ENCODE assay signal across 1 cellular context in the genomic region with DNA sequence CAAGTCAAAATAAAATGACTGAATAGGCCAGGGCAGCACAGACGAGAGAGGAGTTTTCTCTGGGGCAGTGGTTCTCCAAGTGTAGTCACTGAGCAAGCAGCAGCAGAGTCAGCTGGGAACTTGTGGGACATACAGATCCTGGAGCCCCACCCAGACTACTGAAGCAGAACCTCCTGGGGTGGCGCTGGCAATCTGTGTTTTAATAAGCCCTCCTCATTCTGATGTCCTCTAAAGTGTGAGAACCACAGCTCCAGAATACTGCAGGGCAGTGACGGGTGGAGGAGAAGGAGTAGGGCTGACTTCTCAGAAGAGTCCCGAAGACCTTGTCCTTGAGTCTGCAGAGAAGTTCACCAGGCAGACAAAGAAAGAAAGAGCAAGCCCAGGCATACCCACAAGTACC.
TF ChIP-seq lines count a peak whose summit lies in the region.

No MANE protein-coding gene starts in this region.

TF ChIP-seq in GM23338, 12 proteins besides CTCF, POLR2A, EP300 and RAD21 (continued from another document):
- TF ChIP-seq, protein P1, sequence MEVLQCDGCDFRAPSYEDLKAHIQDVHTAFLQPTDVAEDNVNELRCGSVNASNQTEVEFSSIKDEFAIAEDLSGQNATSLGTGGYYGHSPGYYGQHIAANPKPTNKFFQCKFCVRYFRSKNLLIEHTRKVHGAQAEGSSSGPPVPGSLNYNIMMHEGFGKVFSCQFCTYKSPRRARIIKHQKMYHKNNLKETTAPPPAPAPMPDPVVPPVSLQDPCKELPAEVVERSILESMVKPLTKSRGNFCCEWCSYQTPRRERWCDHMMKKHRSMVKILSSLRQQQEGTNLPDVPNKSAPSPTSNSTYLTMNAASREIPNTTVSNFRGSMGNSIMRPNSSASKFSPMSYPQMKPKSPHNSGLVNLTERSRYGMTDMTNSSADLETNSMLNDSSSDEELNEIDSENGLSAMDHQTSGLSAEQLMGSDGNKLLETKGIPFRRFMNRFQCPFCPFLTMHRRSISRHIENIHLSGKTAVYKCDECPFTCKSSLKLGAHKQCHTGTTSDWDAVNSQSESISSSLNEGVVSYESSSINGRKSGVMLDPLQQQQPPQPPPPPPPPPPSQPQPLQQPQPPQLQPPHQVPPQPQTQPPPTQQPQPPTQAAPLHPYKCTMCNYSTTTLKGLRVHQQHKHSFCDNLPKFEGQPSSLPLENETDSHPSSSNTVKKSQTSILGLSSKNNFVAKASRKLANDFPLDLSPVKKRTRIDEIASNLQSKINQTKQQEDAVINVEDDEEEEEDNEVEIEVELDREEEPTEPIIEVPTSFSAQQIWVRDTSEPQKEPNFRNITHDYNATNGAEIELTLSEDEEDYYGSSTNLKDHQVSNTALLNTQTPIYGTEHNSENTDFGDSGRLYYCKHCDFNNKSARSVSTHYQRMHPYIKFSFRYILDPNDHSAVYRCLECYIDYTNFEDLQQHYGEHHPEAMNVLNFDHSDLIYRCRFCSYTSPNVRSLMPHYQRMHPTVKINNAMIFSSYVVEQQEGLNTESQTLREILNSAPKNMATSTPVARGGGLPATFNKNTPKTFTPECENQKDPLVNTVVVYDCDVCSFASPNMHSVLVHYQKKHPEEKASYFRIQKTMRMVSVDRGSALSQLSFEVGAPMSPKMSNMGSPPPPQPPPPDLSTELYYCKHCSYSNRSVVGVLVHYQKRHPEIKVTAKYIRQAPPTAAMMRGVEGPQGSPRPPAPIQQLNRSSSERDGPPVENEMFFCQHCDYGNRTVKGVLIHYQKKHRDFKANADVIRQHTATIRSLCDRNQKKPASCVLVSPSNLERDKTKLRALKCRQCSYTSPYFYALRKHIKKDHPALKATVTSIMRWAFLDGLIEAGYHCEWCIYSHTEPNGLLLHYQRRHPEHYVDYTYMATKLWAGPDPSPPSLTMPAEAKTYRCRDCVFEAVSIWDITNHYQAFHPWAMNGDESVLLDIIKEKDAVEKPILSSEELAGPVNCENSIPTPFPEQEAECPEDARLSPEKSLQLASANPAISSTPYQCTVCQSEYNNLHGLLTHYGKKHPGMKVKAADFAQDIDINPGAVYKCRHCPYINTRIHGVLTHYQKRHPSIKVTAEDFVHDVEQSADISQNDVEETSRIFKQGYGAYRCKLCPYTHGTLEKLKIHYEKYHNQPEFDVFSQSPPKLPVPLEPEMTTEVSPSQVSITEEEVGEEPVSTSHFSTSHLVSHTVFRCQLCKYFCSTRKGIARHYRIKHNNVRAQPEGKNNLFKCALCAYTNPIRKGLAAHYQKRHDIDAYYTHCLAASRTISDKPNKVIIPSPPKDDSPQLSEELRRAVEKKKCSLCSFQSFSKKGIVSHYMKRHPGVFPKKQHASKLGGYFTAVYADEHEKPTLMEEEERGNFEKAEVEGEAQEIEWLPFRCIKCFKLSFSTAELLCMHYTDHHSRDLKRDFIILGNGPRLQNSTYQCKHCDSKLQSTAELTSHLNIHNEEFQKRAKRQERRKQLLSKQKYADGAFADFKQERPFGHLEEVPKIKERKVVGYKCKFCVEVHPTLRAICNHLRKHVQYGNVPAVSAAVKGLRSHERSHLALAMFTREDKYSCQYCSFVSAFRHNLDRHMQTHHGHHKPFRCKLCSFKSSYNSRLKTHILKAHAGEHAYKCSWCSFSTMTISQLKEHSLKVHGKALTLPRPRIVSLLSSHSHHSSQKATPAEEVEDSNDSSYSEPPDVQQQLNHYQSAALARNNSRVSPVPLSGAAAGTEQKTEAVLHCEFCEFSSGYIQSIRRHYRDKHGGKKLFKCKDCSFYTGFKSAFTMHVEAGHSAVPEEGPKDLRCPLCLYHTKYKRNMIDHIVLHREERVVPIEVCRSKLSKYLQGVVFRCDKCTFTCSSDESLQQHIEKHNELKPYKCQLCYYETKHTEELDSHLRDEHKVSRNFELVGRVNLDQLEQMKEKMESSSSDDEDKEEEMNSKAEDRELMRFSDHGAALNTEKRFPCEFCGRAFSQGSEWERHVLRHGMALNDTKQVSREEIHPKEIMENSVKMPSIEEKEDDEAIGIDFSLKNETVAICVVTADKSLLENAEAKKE (CRISPR knock-in tag; IDR thresholded peaks at IDR 0.05), result no peak
- TF ChIP-seq CREB1 (CRISPR knock-in tag; IDR thresholded peaks at IDR 0.05; ENCODE audit: low read depth), result no peak
